29 cellular contexts compared by ENCODE assay signal in genomic region chr21:33789697-33790096, GRCh38.
DNase-seq lines count a peak whose midpoint lies in the region; ATAC-seq and TF ChIP-seq lines count a peak whose summit lies in the region.
"Had no signal": no experiment of that assay in that cellular context is flagged by ENCODE, and none has a peak within 500 bp of the region (broad histone marks: within the 10 kb centered on the region; RNA-seq: fewer than 3 reads in every experiment).

No MANE protein-coding gene starts in this region.

- H3K9me3 Mint-ChIP-seq in neural progenitor cell: no peaks in the 10 kb centered on the region
- H3K9me3 Mint-ChIP-seq: CD4-positive, CD25-positive, alpha-beta regulatory T cell; nephron progenitor cell had no signal

- H3K27ac ChIP-seq in VCaP (peak overlapping the region; percentile 93), neural progenitor cell (peak overlapping the region; percentile 41), osteoblast (ENCODE audit: low read depth, low read length) (no peak overlapping the region)
- H3K27ac ChIP-seq: dorsolateral prefrontal cortex, parathyroid adenoma, thoracic aorta, vagina had no signal

- peaks cover 25% of the 10 kb centered on the region for H3K4me1 ChIP-seq in neural progenitor cell
- peaks cover 4% of the 10 kb centered on the region for H3K4me1 ChIP-seq in osteoblast (ENCODE audit: insufficient read depth, low read length)
- H3K4me1 ChIP-seq: parathyroid adenoma, vagina had no signal

- H3K9me3 ChIP-seq in neural progenitor cell (ENCODE audit: low read depth): no peaks in the 10 kb centered on the region
- no peaks in the 10 kb centered on the region for H3K9me3 ChIP-seq in osteoblast (ENCODE audit: low read depth, low read length)
- H3K9me3 ChIP-seq: mucosa of descending colon, thoracic aorta, vagina had no signal

- H3K4me3 ChIP-seq in neural progenitor cell (no peak overlapping the region), osteoblast (ENCODE audit: insufficient read depth, low read length) (no peak overlapping the region)
- H3K4me3 ChIP-seq: dorsolateral prefrontal cortex, mucosa of descending colon, thoracic aorta, vagina had no signal

- H3K36me3 ChIP-seq in neural progenitor cell (peaks cover 7% of the 10 kb centered on the region), osteoblast (ENCODE audit: insufficient read depth, low read length) (peaks cover 14% of the 10 kb centered on the region)
- H3K36me3 ChIP-seq: vagina had no signal

- no peaks in the 10 kb centered on the region for H3K4me1 Mint-ChIP-seq in neural progenitor cell
- H3K4me1 Mint-ChIP-seq: activated CD4-positive, alpha-beta T cell treated with anti-CD3 and anti-CD28 coated beads for 36 hours; CD4-positive, CD25-positive, alpha-beta regulatory T cell had no signal

- DNase-seq in LHCN-M2 (ENCODE audit: low read depth) (peak; percentile 44), fibroblast of gingiva (ENCODE audit: low read depth) (peak; percentile 70), neural progenitor cell (ENCODE audit: low spot score) (no peak), osteoblast (ENCODE audit: insufficient read length, low spot score, missing footprints) (no peak)
- DNase-seq in activated CD4-positive, alpha-beta T cell treated with anti-CD3 and anti-CD28 coated beads for 4 hours: no peak
- DNase-seq: activated CD4-positive, alpha-beta T cell treated with anti-CD3 and anti-CD28 coated beads for 36 hours; activated CD8-positive, alpha-beta memory T cell treated with anti-CD3 and anti-CD28 coated beads for 24 hours; activated gamma-delta T cell; activated T-cell treated with anti-CD3 and anti-CD28 coated beads, Interleukin-2, amount 50 U/mL, for 1 hour; amygdala; caudate nucleus; CD4-positive, CD25-positive, alpha-beta regulatory T cell; dorsolateral prefrontal cortex; IMR-90; islet precursor cell; mucosa of descending colon; NCI-H1417 treated with DMSO at 0.1 percent for 48 hours; NCI-H2107; NCI-H526; nephron progenitor cell; right cardiac atrium; stimulated activated CD4-positive, alpha-beta T cell treated with anti-CD3 and anti-CD28 coated beads, Interleukin-12 subunit alpha, Interleukin-12 subunit beta, amount 100 ng/mL, for 4 hours; stimulated activated CD4-positive, alpha-beta T cell treated with anti-CD3 and anti-CD28 coated beads, Interleukin-4, amount 100 ng/mL, for 4 hours; stimulated activated naive CD4-positive, alpha-beta T cell treated with Interleukin-2 at 50 U/mL for 16 hours had no signal

- no peaks in the 10 kb centered on the region for H3K79me2 ChIP-seq in neural progenitor cell (ENCODE audit: low read depth)
- H3K79me2 ChIP-seq in osteoblast (ENCODE audit: insufficient read depth, low read length): no peaks in the 10 kb centered on the region
- H3K79me2 ChIP-seq: parathyroid adenoma had no signal

- H3K36me3 Mint-ChIP-seq in neural progenitor cell: peaks cover 20% of the 10 kb centered on the region
- H3K36me3 Mint-ChIP-seq: CD4-positive, CD25-positive, alpha-beta regulatory T cell had no signal

- peaks cover 44% of the 10 kb centered on the region for H3F3A ChIP-seq in neural progenitor cell (ENCODE audit: low read depth)

- no peak overlapping the region for H3K4me2 ChIP-seq in neural progenitor cell
- H3K4me2 ChIP-seq in osteoblast (ENCODE audit: insufficient read depth, low read length): no peak overlapping the region

- H4K20me1 ChIP-seq in neural progenitor cell (ENCODE audit: low read depth) (peaks cover 7% of the 10 kb centered on the region), osteoblast (ENCODE audit: insufficient read depth, low read length) (peaks cover 3% of the 10 kb centered on the region)

- H3K4me3 Mint-ChIP-seq in neural progenitor cell: no peak overlapping the region
- H3K4me3 Mint-ChIP-seq: activated CD4-positive, alpha-beta T cell treated with anti-CD3 and anti-CD28 coated beads for 36 hours; CD4-positive, CD25-positive, alpha-beta regulatory T cell; nephron progenitor cell had no signal

- ATAC-seq in HG03280 (IDR thresholded peaks at IDR 0.05; ENCODE audit: unreplicated experiment): no peak
- ATAC-seq: activated CD4-positive, alpha-beta T cell treated with anti-CD3 and anti-CD28 coated beads for 36 hours; mucosa of descending colon; right cardiac atrium had no signal

- H3K9ac ChIP-seq in neural progenitor cell: no peak overlapping the region
- H3K9ac ChIP-seq: parathyroid adenoma had no signal

- H3K27me3 ChIP-seq in neural progenitor cell (no peaks in the 10 kb centered on the region), osteoblast (ENCODE audit: insufficient read depth, low read length) (no peaks in the 10 kb centered on the region)
- H3K27me3 ChIP-seq: dorsolateral prefrontal cortex, vagina had no signal

- TF ChIP-seq CTCF in VCaP (conservative IDR thresholded peaks at IDR 0.05) (no peak), neural progenitor cell (IDR thresholded peaks at IDR 0.05) (no peak), osteoblast (IDR thresholded peaks at IDR 0.05; ENCODE audit: extremely low read depth, low read depth, low read length) (no peak)

- H2AFZ ChIP-seq in neural progenitor cell (replicated peaks) (no peak overlapping the region), osteoblast (ENCODE audit: low read length) (no peak overlapping the region)
- H2AFZ ChIP-seq: parathyroid adenoma had no signal

- H3K27ac Mint-ChIP-seq in neural progenitor cell: no peak overlapping the region
- H3K27ac Mint-ChIP-seq: activated CD4-positive, alpha-beta T cell treated with anti-CD3 and anti-CD28 coated beads for 36 hours; CD4-positive, CD25-positive, alpha-beta regulatory T cell; nephron progenitor cell had no signal

- H3K27me3 Mint-ChIP-seq in neural progenitor cell (ENCODE audit: insufficient read depth, low read depth): peaks cover 2% of the 10 kb centered on the region
- H3K27me3 Mint-ChIP-seq: activated CD4-positive, alpha-beta T cell treated with anti-CD3 and anti-CD28 coated beads for 36 hours had no signal

Comparison
In these comparisons a context has a peak if more than half of its experiments do, and no peak if none do; other contexts are left out.
1. DNase-seq: peak in LHCN-M2 (single experiment) and fibroblast of gingiva (single experiment); none in neural progenitor cell (single experiment), activated CD4-positive, alpha-beta T cell treated with anti-CD3 and anti-CD28 coated beads for 4 hours (0 of 2) and osteoblast (single experiment).